ENCODE assay signal across 1 cellular context in the genomic region with DNA sequence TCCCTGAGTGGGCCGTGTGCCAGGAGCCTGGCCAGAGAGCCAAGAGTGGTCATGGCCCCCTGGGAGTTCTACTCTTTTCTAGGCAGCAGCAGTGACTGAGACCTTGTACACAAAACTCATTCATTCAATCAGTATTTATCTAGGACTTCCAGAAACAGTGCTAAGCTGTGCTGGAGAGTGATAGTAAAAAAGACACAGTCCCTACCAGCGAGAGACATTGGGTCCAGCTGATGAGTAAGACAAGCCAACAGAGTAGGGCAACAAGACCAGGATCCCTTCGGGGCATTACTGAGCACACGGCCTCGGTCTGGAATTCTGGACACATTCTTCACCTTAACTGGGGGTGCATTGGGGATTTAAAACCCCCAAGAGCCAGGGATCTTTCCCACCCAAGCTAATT.
TF ChIP-seq lines count a peak whose summit lies in the region.

No MANE protein-coding gene starts in this region.

TF ChIP-seq in K562, 482 proteins besides CTCF, POLR2A, EP300 and RAD21 (continued from another document and continues in another):
- TF ChIP-seq, protein P1, sequence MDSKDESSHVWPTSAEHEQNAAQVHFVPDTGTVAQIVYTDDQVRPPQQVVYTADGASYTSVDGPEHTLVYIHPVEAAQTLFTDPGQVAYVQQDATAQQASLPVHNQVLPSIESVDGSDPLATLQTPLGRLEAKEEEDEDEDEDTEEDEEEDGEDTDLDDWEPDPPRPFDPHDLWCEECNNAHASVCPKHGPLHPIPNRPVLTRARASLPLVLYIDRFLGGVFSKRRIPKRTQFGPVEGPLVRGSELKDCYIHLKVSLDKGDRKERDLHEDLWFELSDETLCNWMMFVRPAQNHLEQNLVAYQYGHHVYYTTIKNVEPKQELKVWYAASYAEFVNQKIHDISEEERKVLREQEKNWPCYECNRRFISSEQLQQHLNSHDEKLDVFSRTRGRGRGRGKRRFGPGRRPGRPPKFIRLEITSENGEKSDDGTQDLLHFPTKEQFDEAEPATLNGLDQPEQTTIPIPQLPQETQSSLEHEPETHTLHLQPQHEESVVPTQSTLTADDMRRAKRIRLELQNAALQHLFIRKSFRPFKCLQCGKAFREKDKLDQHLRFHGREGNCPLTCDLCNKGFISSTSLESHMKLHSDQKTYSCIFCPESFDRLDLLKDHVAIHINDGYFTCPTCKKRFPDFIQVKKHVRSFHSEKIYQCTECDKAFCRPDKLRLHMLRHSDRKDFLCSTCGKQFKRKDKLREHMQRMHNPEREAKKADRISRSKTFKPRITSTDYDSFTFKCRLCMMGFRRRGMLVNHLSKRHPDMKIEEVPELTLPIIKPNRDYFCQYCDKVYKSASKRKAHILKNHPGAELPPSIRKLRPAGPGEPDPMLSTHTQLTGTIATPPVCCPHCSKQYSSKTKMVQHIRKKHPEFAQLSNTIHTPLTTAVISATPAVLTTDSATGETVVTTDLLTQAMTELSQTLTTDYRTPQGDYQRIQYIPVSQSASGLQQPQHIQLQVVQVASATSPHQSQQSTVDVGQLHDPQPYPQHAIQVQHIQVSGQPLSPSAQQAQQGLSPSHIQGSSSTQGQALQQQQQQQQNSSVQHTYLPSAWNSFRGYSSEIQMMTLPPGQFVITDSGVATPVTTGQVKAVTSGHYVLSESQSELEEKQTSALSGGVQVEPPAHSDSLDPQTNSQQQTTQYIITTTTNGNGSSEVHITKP (IDR thresholded peaks at IDR 0.05; ENCODE audit: partially characterized antibody), result no peak
- TF ChIP-seq FOXM1 (IDR thresholded peaks at IDR 0.05; ENCODE audit: low read depth), result peak; percentile 36; the same call in 1 of the 2 replicates
- TF ChIP-seq FOXM1 (CRISPR knock-in tag; IDR thresholded peaks at IDR 0.05; ENCODE audit: low read depth), result no peak
- TF ChIP-seq TAF7 (tag; IDR thresholded peaks at IDR 0.05), result no peak
- peak; percentile 59; the same call in 1 of the 2 replicates for TF ChIP-seq STAT5A (IDR thresholded peaks at IDR 0.05; ENCODE audit: borderline replicate concordance, low read length)
- TF ChIP-seq MTA2 (IDR thresholded peaks at IDR 0.05; ENCODE audit: low read depth), result peak; percentile 74
- no peak for TF ChIP-seq HNRNPK (IDR thresholded peaks at IDR 0.05; ENCODE audit: low read depth, low read length, poor library complexity, severe bottlenecking)
- no peak for TF ChIP-seq IRF1 (CRISPR knock-in tag; IDR thresholded peaks at IDR 0.05; ENCODE audit: borderline replicate concordance)
- no peak for TF ChIP-seq U2AF2 (optimal IDR thresholded peaks at IDR 0.05; ENCODE audit: low read depth, low read length)
- 0 out of 4 replicates have a peak, but pooled peaks of 1 of the 2 experiments have one; percentile 7 for TF ChIP-seq MAZ (CRISPR knock-in tag; conservative IDR thresholded peaks at IDR 0.05 in 1 of 2, IDR thresholded peaks at IDR 0.05 in 1 of 2)
- TF ChIP-seq ZNF316 (IDR thresholded peaks at IDR 0.05), result no peak
- TF ChIP-seq ESRRB (CRISPR knock-in tag; IDR thresholded peaks at IDR 0.05; ENCODE audit: borderline replicate concordance), result no peak
- no peak for TF ChIP-seq CBX8 (IDR thresholded peaks at IDR 0.05; ENCODE audit: borderline replicate concordance, extremely low read depth, low read depth, low read length, poor library complexity, severe bottlenecking)
- peak; percentile 48 for TF ChIP-seq PML (IDR thresholded peaks at IDR 0.05; ENCODE audit: low read length)
- TF ChIP-seq ZNF75A (CRISPR knock-in tag; IDR thresholded peaks at IDR 0.05), result no peak
- no peak for TF ChIP-seq CEBPB (tag; IDR thresholded peaks at IDR 0.05)
- TF ChIP-seq SMC3 (conservative IDR thresholded peaks at IDR 0.05; ENCODE audit: insufficient read depth, low read depth, low read length), result no peak
- TF ChIP-seq ZNF785 (CRISPR knock-in tag; IDR thresholded peaks at IDR 0.05), result no peak
- TF ChIP-seq, protein P2, sequence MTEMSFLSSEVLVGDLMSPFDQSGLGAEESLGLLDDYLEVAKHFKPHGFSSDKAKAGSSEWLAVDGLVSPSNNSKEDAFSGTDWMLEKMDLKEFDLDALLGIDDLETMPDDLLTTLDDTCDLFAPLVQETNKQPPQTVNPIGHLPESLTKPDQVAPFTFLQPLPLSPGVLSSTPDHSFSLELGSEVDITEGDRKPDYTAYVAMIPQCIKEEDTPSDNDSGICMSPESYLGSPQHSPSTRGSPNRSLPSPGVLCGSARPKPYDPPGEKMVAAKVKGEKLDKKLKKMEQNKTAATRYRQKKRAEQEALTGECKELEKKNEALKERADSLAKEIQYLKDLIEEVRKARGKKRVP (CRISPR knock-in tag; IDR thresholded peaks at IDR 0.05), result no peak
- TF ChIP-seq CHD7 (IDR thresholded peaks at IDR 0.05; ENCODE audit: low read depth, low read length), result no peak
- no peak for TF ChIP-seq ZNF41 (CRISPR knock-in tag; conservative IDR thresholded peaks at IDR 0.05)
- no peak for TF ChIP-seq GABPB2 (CRISPR knock-in tag; conservative IDR thresholded peaks at IDR 0.05)
- no peak for TF ChIP-seq ZFPM2 (CRISPR knock-in tag; IDR thresholded peaks at IDR 0.05)
- TF ChIP-seq ZBTB7A (IDR thresholded peaks at IDR 0.05; ENCODE audit: borderline replicate concordance, control insufficient read depth, low read depth, low read length), result 0 out of 2 replicates have a peak, but pooled peaks have one; percentile 31
- TF ChIP-seq SAP30 (IDR thresholded peaks at IDR 0.05; ENCODE audit: borderline replicate concordance, insufficient read depth, low read depth, low read length, poor library complexity, severe bottlenecking), result no peak
- TF ChIP-seq KLF1 (tag; IDR thresholded peaks at IDR 0.05), result no peak
- no peak for TF ChIP-seq GMEB1 (CRISPR knock-in tag; IDR thresholded peaks at IDR 0.05)
- TF ChIP-seq ZBTB34 (CRISPR knock-in tag; IDR thresholded peaks at IDR 0.05), result no peak
- TF ChIP-seq BCL6 (CRISPR knock-in tag; IDR thresholded peaks at IDR 0.05), result no peak
- no peak for TF ChIP-seq POLR2G (IDR thresholded peaks at IDR 0.05; ENCODE audit: low read depth, low read length)
- no peak for TF ChIP-seq NONO (IDR thresholded peaks at IDR 0.05; ENCODE audit: low read depth in 2 of 2, low read length in 1 of 2)
- no peak for TF ChIP-seq HDAC8 (tag; IDR thresholded peaks at IDR 0.05)
- TF ChIP-seq, protein P3, sequence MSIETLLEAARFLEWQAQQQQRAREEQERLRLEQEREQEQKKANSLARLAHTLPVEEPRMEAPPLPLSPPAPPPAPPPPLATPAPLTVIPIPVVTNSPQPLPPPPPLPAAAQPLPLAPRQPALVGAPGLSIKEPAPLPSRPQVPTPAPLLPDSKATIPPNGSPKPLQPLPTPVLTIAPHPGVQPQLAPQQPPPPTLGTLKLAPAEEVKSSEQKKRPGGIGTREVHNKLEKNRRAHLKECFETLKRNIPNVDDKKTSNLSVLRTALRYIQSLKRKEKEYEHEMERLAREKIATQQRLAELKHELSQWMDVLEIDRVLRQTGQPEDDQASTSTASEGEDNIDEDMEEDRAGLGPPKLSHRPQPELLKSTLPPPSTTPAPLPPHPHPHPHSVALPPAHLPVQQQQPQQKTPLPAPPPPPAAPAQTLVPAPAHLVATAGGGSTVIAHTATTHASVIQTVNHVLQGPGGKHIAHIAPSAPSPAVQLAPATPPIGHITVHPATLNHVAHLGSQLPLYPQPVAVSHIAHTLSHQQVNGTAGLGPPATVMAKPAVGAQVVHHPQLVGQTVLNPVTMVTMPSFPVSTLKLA (conservative IDR thresholded peaks at IDR 0.05), result no peak
- peak; percentile 65 for TF ChIP-seq EHMT2 (IDR thresholded peaks at IDR 0.05)
- TF ChIP-seq MTA3 (IDR thresholded peaks at IDR 0.05; ENCODE audit: borderline replicate concordance), result no peak
- no peak for TF ChIP-seq MED1 (CRISPR knock-in tag; IDR thresholded peaks at IDR 0.05; ENCODE audit: borderline replicate concordance)
- TF ChIP-seq CBX5 (IDR thresholded peaks at IDR 0.05; ENCODE audit: borderline replicate concordance, low read depth), result no peak
- TF ChIP-seq KLF16 (IDR thresholded peaks at IDR 0.05), result peak; percentile 37; the same call in 1 of the 2 replicates
- TF ChIP-seq ZNF165 (CRISPR knock-in tag; IDR thresholded peaks at IDR 0.05; ENCODE audit: borderline replicate concordance), result no peak
- peak; percentile 91 for TF ChIP-seq ARID1B (IDR thresholded peaks at IDR 0.05)
